Comparison of ENCODE assay signal across 1 cellular context in the genomic region with DNA sequence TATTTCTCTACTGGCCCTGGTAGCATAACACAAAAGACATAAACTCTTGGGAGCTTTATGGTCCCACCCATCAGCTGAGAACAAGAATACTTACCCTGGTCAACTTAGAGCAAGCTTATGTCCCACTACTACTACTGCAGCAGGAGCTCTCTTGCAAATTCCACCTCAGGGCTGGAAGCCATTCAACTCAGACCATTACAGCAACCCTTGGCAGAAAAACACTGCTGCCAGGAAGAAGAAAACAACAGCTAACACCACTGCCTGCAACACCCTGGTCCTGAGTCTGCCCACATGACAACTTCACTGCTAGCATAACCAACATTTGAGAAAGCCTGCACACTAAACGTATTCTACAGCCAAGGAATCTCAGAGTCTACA.
TF ChIP-seq lines count a peak whose summit lies in the region.

No MANE protein-coding gene starts in this region.

TF ChIP-seq in WTC11, 78 proteins besides CTCF, POLR2A, EP300 and RAD21:
- no peak for TF ChIP-seq PRDM15 (CRISPR knock-in tag; IDR thresholded peaks at IDR 0.05)
- no peak for TF ChIP-seq ATF1 (CRISPR knock-in tag; IDR thresholded peaks at IDR 0.05)
- TF ChIP-seq JAZF1 (CRISPR knock-in tag; IDR thresholded peaks at IDR 0.05): no peak
- TF ChIP-seq GRHL2 (CRISPR knock-in tag; IDR thresholded peaks at IDR 0.05; ENCODE audit: insufficient replicate concordance, severe bottlenecking): no peak
- no peak for TF ChIP-seq ZNF396 (CRISPR knock-in tag; IDR thresholded peaks at IDR 0.05; ENCODE audit: borderline replicate concordance)
- TF ChIP-seq MYBL2 (CRISPR knock-in tag; IDR thresholded peaks at IDR 0.05): no peak
- TF ChIP-seq, protein P1, sequence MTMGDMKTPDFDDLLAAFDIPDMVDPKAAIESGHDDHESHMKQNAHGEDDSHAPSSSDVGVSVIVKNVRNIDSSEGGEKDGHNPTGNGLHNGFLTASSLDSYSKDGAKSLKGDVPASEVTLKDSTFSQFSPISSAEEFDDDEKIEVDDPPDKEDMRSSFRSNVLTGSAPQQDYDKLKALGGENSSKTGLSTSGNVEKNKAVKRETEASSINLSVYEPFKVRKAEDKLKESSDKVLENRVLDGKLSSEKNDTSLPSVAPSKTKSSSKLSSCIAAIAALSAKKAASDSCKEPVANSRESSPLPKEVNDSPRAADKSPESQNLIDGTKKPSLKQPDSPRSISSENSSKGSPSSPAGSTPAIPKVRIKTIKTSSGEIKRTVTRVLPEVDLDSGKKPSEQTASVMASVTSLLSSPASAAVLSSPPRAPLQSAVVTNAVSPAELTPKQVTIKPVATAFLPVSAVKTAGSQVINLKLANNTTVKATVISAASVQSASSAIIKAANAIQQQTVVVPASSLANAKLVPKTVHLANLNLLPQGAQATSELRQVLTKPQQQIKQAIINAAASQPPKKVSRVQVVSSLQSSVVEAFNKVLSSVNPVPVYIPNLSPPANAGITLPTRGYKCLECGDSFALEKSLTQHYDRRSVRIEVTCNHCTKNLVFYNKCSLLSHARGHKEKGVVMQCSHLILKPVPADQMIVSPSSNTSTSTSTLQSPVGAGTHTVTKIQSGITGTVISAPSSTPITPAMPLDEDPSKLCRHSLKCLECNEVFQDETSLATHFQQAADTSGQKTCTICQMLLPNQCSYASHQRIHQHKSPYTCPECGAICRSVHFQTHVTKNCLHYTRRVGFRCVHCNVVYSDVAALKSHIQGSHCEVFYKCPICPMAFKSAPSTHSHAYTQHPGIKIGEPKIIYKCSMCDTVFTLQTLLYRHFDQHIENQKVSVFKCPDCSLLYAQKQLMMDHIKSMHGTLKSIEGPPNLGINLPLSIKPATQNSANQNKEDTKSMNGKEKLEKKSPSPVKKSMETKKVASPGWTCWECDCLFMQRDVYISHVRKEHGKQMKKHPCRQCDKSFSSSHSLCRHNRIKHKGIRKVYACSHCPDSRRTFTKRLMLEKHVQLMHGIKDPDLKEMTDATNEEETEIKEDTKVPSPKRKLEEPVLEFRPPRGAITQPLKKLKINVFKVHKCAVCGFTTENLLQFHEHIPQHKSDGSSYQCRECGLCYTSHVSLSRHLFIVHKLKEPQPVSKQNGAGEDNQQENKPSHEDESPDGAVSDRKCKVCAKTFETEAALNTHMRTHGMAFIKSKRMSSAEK (CRISPR knock-in tag; IDR thresholded peaks at IDR 0.05; ENCODE audit: borderline replicate concordance): no peak
- TF ChIP-seq ZBTB21 (CRISPR knock-in tag; IDR thresholded peaks at IDR 0.05; ENCODE audit: borderline replicate concordance): no peak
- no peak for TF ChIP-seq PRRX2 (CRISPR knock-in tag; IDR thresholded peaks at IDR 0.05)
- TF ChIP-seq ETV6 (CRISPR knock-in tag; IDR thresholded peaks at IDR 0.05): no peak
- TF ChIP-seq, protein P2, sequence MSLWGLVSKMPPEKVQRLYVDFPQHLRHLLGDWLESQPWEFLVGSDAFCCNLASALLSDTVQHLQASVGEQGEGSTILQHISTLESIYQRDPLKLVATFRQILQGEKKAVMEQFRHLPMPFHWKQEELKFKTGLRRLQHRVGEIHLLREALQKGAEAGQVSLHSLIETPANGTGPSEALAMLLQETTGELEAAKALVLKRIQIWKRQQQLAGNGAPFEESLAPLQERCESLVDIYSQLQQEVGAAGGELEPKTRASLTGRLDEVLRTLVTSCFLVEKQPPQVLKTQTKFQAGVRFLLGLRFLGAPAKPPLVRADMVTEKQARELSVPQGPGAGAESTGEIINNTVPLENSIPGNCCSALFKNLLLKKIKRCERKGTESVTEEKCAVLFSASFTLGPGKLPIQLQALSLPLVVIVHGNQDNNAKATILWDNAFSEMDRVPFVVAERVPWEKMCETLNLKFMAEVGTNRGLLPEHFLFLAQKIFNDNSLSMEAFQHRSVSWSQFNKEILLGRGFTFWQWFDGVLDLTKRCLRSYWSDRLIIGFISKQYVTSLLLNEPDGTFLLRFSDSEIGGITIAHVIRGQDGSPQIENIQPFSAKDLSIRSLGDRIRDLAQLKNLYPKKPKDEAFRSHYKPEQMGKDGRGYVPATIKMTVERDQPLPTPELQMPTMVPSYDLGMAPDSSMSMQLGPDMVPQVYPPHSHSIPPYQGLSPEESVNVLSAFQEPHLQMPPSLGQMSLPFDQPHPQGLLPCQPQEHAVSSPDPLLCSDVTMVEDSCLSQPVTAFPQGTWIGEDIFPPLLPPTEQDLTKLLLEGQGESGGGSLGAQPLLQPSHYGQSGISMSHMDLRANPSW (CRISPR knock-in tag; conservative IDR thresholded peaks at IDR 0.05; ENCODE audit: low read depth): no peak
- TF ChIP-seq, protein P3, sequence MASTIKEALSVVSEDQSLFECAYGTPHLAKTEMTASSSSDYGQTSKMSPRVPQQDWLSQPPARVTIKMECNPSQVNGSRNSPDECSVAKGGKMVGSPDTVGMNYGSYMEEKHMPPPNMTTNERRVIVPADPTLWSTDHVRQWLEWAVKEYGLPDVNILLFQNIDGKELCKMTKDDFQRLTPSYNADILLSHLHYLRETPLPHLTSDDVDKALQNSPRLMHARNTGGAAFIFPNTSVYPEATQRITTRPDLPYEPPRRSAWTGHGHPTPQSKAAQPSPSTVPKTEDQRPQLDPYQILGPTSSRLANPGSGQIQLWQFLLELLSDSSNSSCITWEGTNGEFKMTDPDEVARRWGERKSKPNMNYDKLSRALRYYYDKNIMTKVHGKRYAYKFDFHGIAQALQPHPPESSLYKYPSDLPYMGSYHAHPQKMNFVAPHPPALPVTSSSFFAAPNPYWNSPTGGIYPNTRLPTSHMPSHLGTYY (CRISPR knock-in tag; IDR thresholded peaks at IDR 0.05): no peak
- no peak for TF ChIP-seq NR2C2 (CRISPR knock-in tag; IDR thresholded peaks at IDR 0.05)
- no peak for TF ChIP-seq TEAD1 (CRISPR knock-in tag; IDR thresholded peaks at IDR 0.05)
- TF ChIP-seq SOX15 (CRISPR knock-in tag; IDR thresholded peaks at IDR 0.05): no peak
- TF ChIP-seq E2F5 (CRISPR knock-in tag; IDR thresholded peaks at IDR 0.05): no peak
- no peak for TF ChIP-seq RORB (CRISPR knock-in tag; IDR thresholded peaks at IDR 0.05)
- TF ChIP-seq ZBTB43 (CRISPR knock-in tag; IDR thresholded peaks at IDR 0.05): no peak
